In the genomic region with DNA sequence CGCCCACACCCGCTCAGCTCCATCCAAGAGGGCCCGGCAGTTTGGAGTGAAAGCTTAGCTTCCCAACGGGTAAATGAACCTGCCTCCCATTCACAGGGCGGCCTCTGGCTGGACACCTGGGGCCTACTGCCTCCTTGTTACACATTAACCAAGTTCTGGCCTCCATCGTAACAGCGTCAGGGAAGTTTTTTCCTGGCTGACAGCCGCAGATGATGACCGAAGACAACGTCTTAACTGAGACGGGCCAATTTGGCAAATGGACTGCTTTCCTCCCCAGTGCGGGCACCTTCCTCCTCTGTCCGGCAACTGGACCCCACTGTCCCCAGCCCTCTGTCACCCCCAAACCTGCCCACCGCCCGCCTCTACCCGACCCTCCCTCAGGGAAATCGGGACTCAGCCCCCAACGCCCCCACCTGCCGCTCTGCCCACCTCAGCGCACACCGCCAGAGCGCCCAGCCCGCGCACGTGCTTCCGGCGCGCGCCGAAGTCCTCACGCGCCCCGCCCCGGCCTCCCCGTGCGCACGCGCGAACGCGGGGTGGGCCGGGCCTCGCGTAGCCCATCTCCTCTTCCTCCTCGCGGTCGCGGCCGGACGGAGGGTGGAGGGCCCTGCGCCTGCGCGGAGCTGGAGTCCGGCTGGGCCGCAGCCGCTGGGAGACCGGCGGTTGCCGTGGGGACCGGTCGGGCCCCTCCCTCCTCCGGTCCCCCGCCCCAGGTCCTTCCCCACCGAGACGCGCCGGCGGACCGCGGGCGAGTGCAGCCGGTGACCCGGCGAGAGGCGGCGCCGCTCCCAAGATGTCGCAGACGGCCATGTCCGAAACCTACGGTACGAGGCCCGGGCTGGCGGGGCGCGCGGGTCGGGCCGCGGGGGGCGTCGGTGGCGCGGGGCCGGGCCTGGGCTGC, we compare ENCODE assay signal across 1 cellular context.
TF ChIP-seq lines count a peak whose summit lies in the region.

A gene with protein sequence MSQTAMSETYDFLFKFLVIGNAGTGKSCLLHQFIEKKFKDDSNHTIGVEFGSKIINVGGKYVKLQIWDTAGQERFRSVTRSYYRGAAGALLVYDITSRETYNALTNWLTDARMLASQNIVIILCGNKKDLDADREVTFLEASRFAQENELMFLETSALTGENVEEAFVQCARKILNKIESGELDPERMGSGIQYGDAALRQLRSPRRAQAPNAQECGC (plus strand): TSS at position 565 of the 901 bp plus-strand sequence. CDS start 229 bp downstream, at position 794.

TF ChIP-seq in SK-N-SH, 30 proteins besides CTCF, POLR2A, EP300 and RAD21 (continued from another document):
- TF ChIP-seq, protein P1, sequence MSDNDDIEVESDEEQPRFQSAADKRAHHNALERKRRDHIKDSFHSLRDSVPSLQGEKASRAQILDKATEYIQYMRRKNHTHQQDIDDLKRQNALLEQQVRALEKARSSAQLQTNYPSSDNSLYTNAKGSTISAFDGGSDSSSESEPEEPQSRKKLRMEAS (IDR thresholded peaks at IDR 0.05; ENCODE audit: low read depth) = peak; percentile 99
- no peak for TF ChIP-seq RCOR1 (IDR thresholded peaks at IDR 0.05; ENCODE audit: low read length)
